In genomic region chr4:109440948-109441347, GRCh38 we compare ENCODE assay signal across 17 cellular contexts. TPM values are rescaled to one million over a fixed set of nuclear protein-coding genes. Genes with fewer than 3 reads are reported as not detected.
DNase-seq lines count a peak whose midpoint lies in the region; ATAC-seq and TF ChIP-seq lines count a peak whose summit lies in the region.
"Had no signal": no experiment of that assay in that cellular context is flagged by ENCODE, and none has a peak within 500 bp of the region (broad histone marks: within the 10 kb centered on the region; RNA-seq: fewer than 3 reads in every experiment).

No MANE protein-coding gene starts in this region.

- no peaks in the 10 kb centered on the region for H3K27me3 ChIP-seq in CD4-positive, alpha-beta T cell (ENCODE audit: control insufficient read depth, insufficient read depth, low read length)
- H3K27me3 ChIP-seq in sigmoid colon = no peaks in the 10 kb centered on the region
- no peaks in the 10 kb centered on the region for H3K27me3 ChIP-seq in colonic mucosa
- H3K27me3 ChIP-seq: dorsolateral prefrontal cortex had no signal

- peaks cover 83% of the 10 kb centered on the region for H3K4me1 Mint-ChIP-seq in CD4-positive, alpha-beta T cell (ENCODE audit: low read depth)

- no peaks in the 10 kb centered on the region for H3K9me3 ChIP-seq in CD4-positive, alpha-beta T cell (ENCODE audit: control insufficient read depth, low read length)
- no peaks in the 10 kb centered on the region for H3K9me3 ChIP-seq in sigmoid colon
- no peaks in the 10 kb centered on the region for H3K9me3 ChIP-seq in colonic mucosa

- H3K36me3 Mint-ChIP-seq in CD4-positive, alpha-beta T cell (ENCODE audit: low read depth) = peaks cover 17% of the 10 kb centered on the region

- no peak for DNase-seq in CD4-positive, alpha-beta T cell
- DNase-seq in amniotic epithelial cell (ENCODE audit: low read depth) = peak; percentile 69
- peak; percentile 27 for DNase-seq in fibroblast of pulmonary artery (ENCODE audit: low read depth)
- no peak for DNase-seq in sigmoid colon
- no peak for DNase-seq in GM13977 (ENCODE audit: low spot score)
- DNase-seq in colonic mucosa = no peak
- no peak for DNase-seq in LoVo (ENCODE audit: low spot score)
- no peak for DNase-seq in activated CD4-positive, alpha-beta T cell treated with anti-CD3 and anti-CD28 coated beads, Interleukin-2, amount 50 U/mL, for 48 hours
- DNase-seq: activated CD4-positive, alpha-beta T cell treated with anti-CD3 and anti-CD28 coated beads for 4 hours; activated T-cell treated with anti-CD3 and anti-CD28 coated beads, Interleukin-2, amount 50 U/mL, for 1 hour; dorsolateral prefrontal cortex; glutamatergic neuron; NCI-H1417; NCI-H226; retina; stimulated activated CD4-positive, alpha-beta T cell treated with anti-CD3 and anti-CD28 coated beads, Interleukin-2, amount 100 ng/mL, for 48 hours; T-helper 9 cell had no signal

- CTCF ChIA-PET in CD4-positive, alpha-beta T cell (lab: Charles Lee) = no interaction called here

- H3K4me3 ChIP-seq in fibroblast of pulmonary artery (replicated peaks; ENCODE audit: low read depth, low read length) (no peak overlapping the region), sigmoid colon (no peak overlapping the region), colonic mucosa (no peak overlapping the region)
- H3K4me3 ChIP-seq: dorsolateral prefrontal cortex had no signal

- peaks cover 0 to 76% (median 72%) of the 10 kb centered on the region in 4 donors for H3K4me1 ChIP-seq in sigmoid colon
- no peaks in the 10 kb centered on the region for H3K4me1 ChIP-seq in colonic mucosa

- H3K4me3 Mint-ChIP-seq in CD4-positive, alpha-beta T cell = peak overlapping the region; percentile 3

- TF ChIP-seq POLR2A in sigmoid colon (IDR thresholded peaks at IDR 0.05) = no peak

- 73% methylated on average over 4 of the region's 4 CpGs for WGBS in sigmoid colon, 2 donors

- H3K9me3 Mint-ChIP-seq in CD4-positive, alpha-beta T cell = no peaks in the 10 kb centered on the region

- intact Hi-C loops in CD4-positive, alpha-beta T cell (cut with DNase I, micrococcal nuclease) = no loop called here
- intact Hi-C loops in sigmoid colon (cut with DNase I) = no loop called here
- intact Hi-C loops in colonic mucosa (cut with DNase I) = no loop called here

- no peak overlapping the region for H3K27ac Mint-ChIP-seq in CD4-positive, alpha-beta T cell

- H3K36me3 ChIP-seq in sigmoid colon (no peaks in the 10 kb centered on the region), colonic mucosa (no peaks in the 10 kb centered on the region)

- in situ Hi-C loops in GM13977 (cut with MboI; ENCODE audit: low pct_unique_long_range_greater_than_20kb, low sequenced_read_pairs, unreplicated experiment) = loop anchor here (25.0 kb wide), 3 partner anchors 96 to 1071 kb away; no protein-coding TSS in a partner anchor

- H3K27me3 Mint-ChIP-seq in CD4-positive, alpha-beta T cell = no peaks in the 10 kb centered on the region

- ATAC-seq in CD4-positive, alpha-beta T cell (ENCODE audit: poor library complexity) = no peak

- no peak for TF ChIP-seq EP300 in sigmoid colon (IDR thresholded peaks at IDR 0.05)

- no peak overlapping the region for H3K9ac ChIP-seq in colonic mucosa (ENCODE audit: low read depth in 2 of 2, low read length in 2 of 2)

- no peak for TF ChIP-seq CTCF in CD4-positive, alpha-beta T cell (IDR thresholded peaks at IDR 0.05)
- no peak for TF ChIP-seq CTCF in fibroblast of pulmonary artery (IDR thresholded peaks at IDR 0.05; ENCODE audit: low read length, missing control alignments)
- TF ChIP-seq CTCF in sigmoid colon (IDR thresholded peaks at IDR 0.05) = no peak
- TF ChIP-seq CTCF in GM13977 (IDR thresholded peaks at IDR 0.05; ENCODE audit: extremely low read depth, insufficient read depth, missing control alignments) = no peak
- TF ChIP-seq CTCF in colonic mucosa (IDR thresholded peaks at IDR 0.05) = no peak

- no peak overlapping the region for H3K27ac ChIP-seq in CD4-positive, alpha-beta T cell (ENCODE audit: low read depth, low read length)
- H3K27ac ChIP-seq in sigmoid colon (peak overlapping the region in 3 of 4 donors; percentile 23 to 60 (median 51)), colonic mucosa (no peak overlapping the region)
- H3K27ac ChIP-seq: dorsolateral prefrontal cortex had no signal

- POLR2A ChIA-PET in CD4-positive, alpha-beta T cell (lab: Charles Lee) = interaction anchor here (0.8 kb wide), 1 partner anchor 208 kb away, joined by 3 read pairs; no protein-coding TSS in a partner anchor

RNA-seq across cellular contexts. Expression of gene SEC24B, which starts 7.3 kb away (rescaled TPM):
- total RNA-seq in CD4-positive, alpha-beta T cell = 10 to 100 TPM; 41.5 to 45.9 TPM
- total RNA-seq in sigmoid colon = 10 to 100 TPM; 35.3 to 41.8 (median 40.0) TPM
- polyA plus RNA-seq in sigmoid colon = 10 to 100 TPM in 2 of 3 donors, 1 to 10 TPM in 1; 9.7 to 12.0 (median 10.2) TPM
- 10 to 100 TPM; 26.5 to 39.5 TPM for total RNA-seq in colonic mucosa

Comparison
In these comparisons a context has a peak if more than half of its experiments do, and no peak if none do; other contexts are left out.
1. DNase-seq: peak in amniotic epithelial cell (single experiment) and fibroblast of pulmonary artery (single experiment); none in CD4-positive, alpha-beta T cell (0 of 10), sigmoid colon (single experiment), GM13977 (single experiment), colonic mucosa (single experiment), LoVo (single experiment) and activated CD4-positive, alpha-beta T cell treated with anti-CD3 and anti-CD28 coated beads, Interleukin-2, amount 50 U/mL, for 48 hours (0 of 2).
2. H3K27ac ChIP-seq: peak in sigmoid colon (3 of 4); none in CD4-positive, alpha-beta T cell (single experiment) and colonic mucosa (single experiment).